Comparison of ENCODE assay signal across 1 cellular context in genomic region chr13:32126298-32126697, GRCh38.
TF ChIP-seq lines count a peak whose summit lies in the region.

No MANE protein-coding gene starts in this region.

TF ChIP-seq in GM23338, 12 proteins besides CTCF, POLR2A, EP300 and RAD21:
- TF ChIP-seq REST (IDR thresholded peaks at IDR 0.05; ENCODE audit: unreplicated experiment) (no peak), ZNF462 (CRISPR knock-in tag; IDR thresholded peaks at IDR 0.05) (no peak), ZNF331 (CRISPR knock-in tag; IDR thresholded peaks at IDR 0.05; ENCODE audit: low read depth) (no peak), POLR2AphosphoS5 (IDR thresholded peaks at IDR 0.05; ENCODE audit: low read depth) (no peak), JUNB (IDR thresholded peaks at IDR 0.05; ENCODE audit: unreplicated experiment) (no peak), STAT1 (IDR thresholded peaks at IDR 0.05; ENCODE audit: unreplicated experiment) (no peak), ZNF114 (CRISPR knock-in tag; IDR thresholded peaks at IDR 0.05) (no peak), CREB1 (CRISPR knock-in tag; IDR thresholded peaks at IDR 0.05; ENCODE audit: low read depth) (no peak), EZH2phosphoT487 (IDR thresholded peaks at IDR 0.05; ENCODE audit: unreplicated experiment) (no peak), NANOG (IDR thresholded peaks at IDR 0.05; ENCODE audit: borderline replicate concordance) (no peak), EZH2 (IDR thresholded peaks at IDR 0.05; ENCODE audit: low read depth, unreplicated experiment) (no peak), ETS1 (IDR thresholded peaks at IDR 0.05) (no peak)
